Comparison of ENCODE assay signal across 17 cellular contexts in the genomic region with DNA sequence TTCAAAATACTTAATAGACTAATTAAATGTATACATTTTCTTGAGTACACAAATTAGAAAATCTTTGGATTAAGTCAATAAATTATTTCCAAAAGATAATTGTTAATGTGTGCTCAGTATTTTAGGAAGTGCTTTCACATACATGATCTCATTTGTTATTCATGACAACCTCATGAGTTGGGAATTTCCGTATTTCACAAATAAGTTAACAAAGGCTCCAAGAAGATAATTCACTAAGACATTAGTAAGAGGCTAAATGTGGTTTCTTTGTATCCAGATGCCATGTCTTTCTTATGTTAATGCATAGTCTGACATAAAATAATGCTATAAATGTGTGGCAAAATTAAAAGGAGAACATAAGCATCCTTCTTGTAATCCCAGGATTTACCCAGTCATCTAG.
"Had no signal": no experiment of that assay in that cellular context is flagged by ENCODE, and none has a peak within 500 bp of the region (broad histone marks: within the 10 kb centered on the region; RNA-seq: fewer than 3 reads in every experiment).

No MANE protein-coding gene starts in this region.

- H3K27ac Mint-ChIP-seq: activated CD4-positive, alpha-beta memory T cell treated with anti-CD3 and anti-CD28 coated beads, Interleukin-2, amount 10 ng/mL, durations not matched to agents 7 days and 5 days; activated naive CD4-positive, alpha-beta T cell treated with anti-CD3 and anti-CD28 coated beads, Interleukin-2, amount 50 U/mL, for 24 hours; stimulated activated naive CD8-positive, alpha-beta T cell treated with anti-CD3 and anti-CD28 coated beads, Interleukin-15, Interleukin-2, amounts not matched to agents 100 ng/mL and 50 ng/mL, for 24 hours; T-helper 17 cell; type B pancreatic cell; WTC11 had no signal

- H3K9me3 ChIP-seq: adrenal gland, body of pancreas, psoas muscle had no signal

- H3K27me3 ChIP-seq: adrenal gland, body of pancreas had no signal

- H3K4me3 ChIP-seq: adrenal gland, body of pancreas, psoas muscle had no signal

- H3K4me1 ChIP-seq: adrenal gland, body of pancreas, psoas muscle had no signal

- H3K4me3 Mint-ChIP-seq: activated CD4-positive, alpha-beta memory T cell treated with anti-CD3 and anti-CD28 coated beads, Interleukin-2, amount 10 ng/mL, durations not matched to agents 7 days and 5 days; activated naive CD4-positive, alpha-beta T cell treated with anti-CD3 and anti-CD28 coated beads, Interleukin-2, amount 50 U/mL, for 24 hours; activated T-cell treated with anti-CD3 and anti-CD28 coated beads, Interleukin-2, amount 50 U/mL, for 4 hours; central memory CD8-positive, alpha-beta T cell; stimulated activated naive CD8-positive, alpha-beta T cell treated with anti-CD3 and anti-CD28 coated beads, Interleukin-15, Interleukin-2, amounts not matched to agents 100 ng/mL and 50 ng/mL, for 24 hours; T-helper 17 cell; type B pancreatic cell; WTC11 had no signal

- DNase-seq: activated CD4-positive, alpha-beta memory T cell treated with anti-CD3 and anti-CD28 coated beads, Interleukin-2, amount 10 ng/mL, durations not matched to agents 7 days and 5 days; activated CD4-positive, alpha-beta T cell treated with anti-CD3 and anti-CD28 coated beads for 4 hours; activated effector memory CD4-positive, alpha-beta T cell treated with anti-CD3 and anti-CD28 coated beads, Interleukin-2, amount 50 U/mL, for 16 hours; activated T-cell treated with anti-CD3 and anti-CD28 coated beads, Interleukin-2, amount 50 U/mL, for 4 hours; adrenal gland; body of pancreas; cortex of kidney; effector CD4-positive, alpha-beta T cell; hippocampal formation; psoas muscle; T-helper 17 cell had no signal

- H3K9me3 Mint-ChIP-seq: activated CD4-positive, alpha-beta memory T cell treated with anti-CD3 and anti-CD28 coated beads, Interleukin-2, amount 10 ng/mL, durations not matched to agents 7 days and 5 days; activated naive CD4-positive, alpha-beta T cell treated with anti-CD3 and anti-CD28 coated beads, Interleukin-2, amount 50 U/mL, for 24 hours; central memory CD8-positive, alpha-beta T cell; type B pancreatic cell had no signal

- H3K27ac ChIP-seq: adrenal gland, body of pancreas, psoas muscle had no signal

- H3K36me3 Mint-ChIP-seq: activated naive CD4-positive, alpha-beta T cell treated with anti-CD3 and anti-CD28 coated beads, Interleukin-2, amount 50 U/mL, for 24 hours; type B pancreatic cell had no signal

- H3K36me3 ChIP-seq: adrenal gland had no signal

- ATAC-seq: activated T-cell treated with anti-CD3 and anti-CD28 coated beads, Interleukin-2, amount 50 U/mL, for 4 hours; body of pancreas; psoas muscle; sciatic nerve; T-helper 17 cell; WTC11 had no signal

- H3K4me1 Mint-ChIP-seq: activated CD4-positive, alpha-beta memory T cell treated with anti-CD3 and anti-CD28 coated beads, Interleukin-2, amount 10 ng/mL, durations not matched to agents 7 days and 5 days; activated naive CD4-positive, alpha-beta T cell treated with anti-CD3 and anti-CD28 coated beads, Interleukin-2, amount 50 U/mL, for 24 hours; central memory CD8-positive, alpha-beta T cell; T-helper 17 cell; WTC11 had no signal
